In the genomic region with DNA sequence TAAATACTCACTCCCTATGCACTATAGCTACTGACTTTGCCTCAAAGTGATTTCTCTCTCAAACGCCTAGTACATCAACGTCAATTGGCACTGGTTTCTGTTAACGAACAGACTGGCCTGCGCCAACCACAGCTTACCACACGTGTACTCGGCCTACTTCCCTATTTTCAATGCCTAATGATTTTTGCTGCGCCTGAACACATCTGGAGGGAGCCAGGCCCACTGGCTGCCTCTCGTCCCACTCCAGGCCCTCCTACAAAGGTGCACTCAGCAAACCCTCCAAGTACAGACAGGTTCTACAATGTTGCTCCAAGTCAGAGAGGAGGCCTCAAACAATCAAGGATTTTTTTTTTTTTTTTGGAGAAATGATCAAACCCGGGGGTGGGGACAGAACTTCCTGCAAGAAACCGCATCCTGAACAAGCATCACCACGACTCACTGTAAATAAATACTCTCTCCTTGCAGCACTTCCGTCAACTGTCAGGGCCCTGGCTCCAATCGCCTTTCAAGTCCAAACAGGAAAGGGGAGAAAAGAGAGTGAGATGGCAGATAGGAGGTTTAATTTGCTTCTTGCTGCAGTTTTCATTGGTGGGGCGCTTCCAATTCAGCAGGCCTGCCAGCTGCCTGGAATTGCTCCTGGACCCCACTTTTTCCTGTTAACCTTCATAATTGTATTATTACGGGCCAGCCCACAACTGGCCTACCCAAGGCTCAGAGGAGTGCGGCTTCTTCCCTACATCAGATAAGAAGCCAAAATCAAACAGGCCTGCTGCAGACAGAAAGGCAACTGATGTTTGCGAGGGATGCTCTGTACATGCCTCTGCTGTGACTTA, we compare ENCODE assay signal across 8 cellular contexts.
A peak's percentile ranks its signal among the peaks of the same experiment; 100 is the strongest.
DNase-seq lines count a peak whose midpoint lies in the region; ATAC-seq and TF ChIP-seq lines count a peak whose summit lies in the region.

No MANE protein-coding gene starts in this region.

- H3K4me1 ChIP-seq in heart right ventricle = peaks cover 4 to 90% (median 50%) of the 10 kb centered on the region in 9 donors
- H3K4me1 ChIP-seq in A673 (ENCODE audit: insufficient read depth, low read length, poor library complexity, severe bottlenecking) = no peaks in the 10 kb centered on the region

- intact Hi-C loops in heart right ventricle (cut with DNase I) (loop anchor here in 1 of 10 donors (10.0 kb wide), 1 partner anchor 141 kb away; a partner anchor contains a TSS), A673 (cut with micrococcal nuclease; ENCODE audit: unreplicated experiment) (no loop called here)

- H3K4me3 ChIP-seq in heart right ventricle (peak overlapping the region in 1 of 10 donors; percentile 12), A673 (ENCODE audit: low read depth, low read length, poor library complexity, severe bottlenecking) (no peak overlapping the region)

- CTCF ChIA-PET in A673 (lab: Charles Lee) = no interaction called here

- peak; percentile 99 for DNase-seq in NOMO-1 treated with DMSO at 0.1 percent for 48 hours (lab: John Stamatoyannopoulos, UW; ENCODE audit: unreplicated experiment)
- peak; percentile 71 to 72 for DNase-seq in activated T-cell treated with anti-CD3 and anti-CD28 coated beads, Interleukin-2, amount 50 U/mL, for 48 hours
- peak in 1 of 2 donors; percentile 47 for DNase-seq in heart right ventricle
- DNase-seq in stimulated activated CD8-positive, alpha-beta memory T cell treated with anti-CD3 and anti-CD28 coated beads, Interleukin-12 subunit alpha, Interleukin-12 subunit beta, amount 100 ng/mL, for 1 hour (ENCODE audit: low read depth) = peak; percentile 45
- DNase-seq in NCI-H510A (lab: John Stamatoyannopoulos, UW) = no peak
- no peak for DNase-seq in A673 (ENCODE audit: low spot score)

- no peaks in the 10 kb centered on the region for H3K27me3 ChIP-seq in heart right ventricle
- no peaks in the 10 kb centered on the region for H3K27me3 ChIP-seq in A673 (replicated peaks; ENCODE audit: insufficient read depth, low read depth, low read length, poor library complexity)

- BruUV-seq in A673 (replicated peaks; lab: Mats Ljungman, UMichigan) = no TSS peak

- POLR2A ChIA-PET in A673 (lab: Charles Lee; ENCODE audit: low non-redundant PET) = no interaction called here

- TF ChIP-seq CTCF in heart right ventricle (IDR thresholded peaks at IDR 0.05) (no peak), A673 (conservative IDR thresholded peaks at IDR 0.05; ENCODE audit: low read depth, low read length) (no peak)

- H3K36me3 ChIP-seq in heart right ventricle (no peaks in the 10 kb centered on the region), A673 (ENCODE audit: insufficient read depth, low read length, poor library complexity, severe bottlenecking) (no peaks in the 10 kb centered on the region)

- H3K27ac ChIP-seq in heart right ventricle = peak overlapping the region; percentile 10 to 89 (median 60)
- no peak overlapping the region for H3K27ac ChIP-seq in A673 (ENCODE audit: low read depth, low read length, poor library complexity, severe bottlenecking)

- WGBS in heart right ventricle, 2 donors = 64 to 69% methylated on average over 17 of the region's 17 CpGs

- ATAC-seq in GM18519 (IDR thresholded peaks at IDR 0.05; ENCODE audit: low FRiP score, unreplicated experiment) (peak; percentile 95), HG02763 (IDR thresholded peaks at IDR 0.05; ENCODE audit: unreplicated experiment) (peak; percentile 96), heart right ventricle (peak; percentile 46 to 85 (median 73))

- no peaks in the 10 kb centered on the region for H3K9me3 ChIP-seq in heart right ventricle
- H3K9me3 ChIP-seq in A673 (ENCODE audit: low read depth, low read length, poor library complexity, severe bottlenecking) = no peaks in the 10 kb centered on the region

Comparison
In these comparisons a context has a peak if more than half of its experiments do, and no peak if none do; other contexts are left out.
1. DNase-seq: peak in NOMO-1 treated with DMSO at 0.1 percent for 48 hours (single experiment), activated T-cell treated with anti-CD3 and anti-CD28 coated beads, Interleukin-2, amount 50 U/mL, for 48 hours (2 of 2) and stimulated activated CD8-positive, alpha-beta memory T cell treated with anti-CD3 and anti-CD28 coated beads, Interleukin-12 subunit alpha, Interleukin-12 subunit beta, amount 100 ng/mL, for 1 hour (single experiment); none in NCI-H510A (single experiment) and A673 (single experiment).
2. Peak in every context shown above with its lines, with median percentiles within 50 percentile points of each other: ATAC-seq.